Comparison of ENCODE assay signal across 21 cellular contexts in genomic region chr3:47565861-47566550, GRCh38. TPM values are rescaled to one million over a fixed set of nuclear protein-coding genes. Genes with fewer than 3 reads are reported as not detected.
DNase-seq lines count a peak whose midpoint lies in the region; ATAC-seq, FAIRE-seq and TF ChIP-seq lines count a peak whose summit lies in the region.
"Had no signal": no experiment of that assay in that cellular context is flagged by ENCODE, and none has a peak within 500 bp of the region (broad histone marks: within the 10 kb centered on the region; RNA-seq: fewer than 3 reads in every experiment).

No MANE protein-coding gene starts in this region.

- BruUV-seq in HepG2 (replicated peaks; lab: Mats Ljungman, UMichigan) (no TSS peak), A673 (replicated peaks; lab: Mats Ljungman, UMichigan) (no TSS peak)

- TF ChIP-seq CTCF in HepG2 (CRISPR knock-in tag; IDR thresholded peaks at IDR 0.05) (no peak), right lobe of liver (IDR thresholded peaks at IDR 0.05) (no peak), H9 (conservative IDR thresholded peaks at IDR 0.05) (0 out of 3 replicates have a peak, but pooled peaks have one; percentile 20), neural progenitor cell (IDR thresholded peaks at IDR 0.05) (no peak), A673 (conservative IDR thresholded peaks at IDR 0.05; ENCODE audit: low read depth, low read length) (no peak)

- 28% methylated on average over 14 of the region's 16 CpGs for WGBS in HepG2 (ENCODE audit: low lambda C conversion rate)
- WGBS in right lobe of liver (ENCODE audit: insufficient coverage, low coverage, low lambda C conversion rate, missing lambda C conversion rate): 58% methylated on average over 9 of the region's 16 CpGs
- no CpG with 5 or more reads among the region's 16 CpGs for WGBS in H9 (ENCODE audit: extremely low coverage, insufficient read length, low lambda C conversion rate)

- in situ Hi-C loops in HepG2 (cut with HindIII; ENCODE audit: extremely low pct_ligation_motif_present, low pct_unique_long_range_greater_than_20kb) (no loop called here), ACHN (cut with HindIII; ENCODE audit: low pct_ligation_motif_present, low pct_unique_long_range_greater_than_20kb, low sequenced_read_pairs) (no loop called here)

- TF ChIP-seq EP300 in HepG2 (IDR thresholded peaks at IDR 0.05; ENCODE audit: low read depth in 2 of 2, low read length in 2 of 2) (no peak), HepG2 (CRISPR knock-in tag; IDR thresholded peaks at IDR 0.05; ENCODE audit: borderline replicate concordance) (no peak)

- H2BK12ac ChIP-seq in H9 (ENCODE audit: insufficient read length, low read depth, low read length): no peak overlapping the region

- peaks cover under 1% of the 10 kb centered on the region for H3F3A ChIP-seq in neural progenitor cell (ENCODE audit: low read depth)

- H4K91ac ChIP-seq in H9 (ENCODE audit: insufficient read length, low read depth, low read length): no peak overlapping the region

- H2AFZ ChIP-seq in HepG2 (ENCODE audit: low read length) (no peak overlapping the region), H9 (ENCODE audit: low read length) (no peak overlapping the region), neural progenitor cell (replicated peaks) (no peak overlapping the region)

- no peak overlapping the region for H3K9ac ChIP-seq in HepG2 (ENCODE audit: insufficient read depth, low read depth, low read length)
- no peak overlapping the region for H3K9ac ChIP-seq in H9 (ENCODE audit: extremely low read depth, insufficient read length, low read length)
- no peak overlapping the region for H3K9ac ChIP-seq in neural progenitor cell

- no peak overlapping the region for H3T11ph ChIP-seq in H9 (ENCODE audit: low read length)

- H3K23me2 ChIP-seq in H9 (ENCODE audit: insufficient read length, low read depth, low read length, poor library complexity, severe bottlenecking): no peaks in the 10 kb centered on the region

- H3K23ac ChIP-seq in H9 (ENCODE audit: insufficient read length, low read depth, low read length): no peak overlapping the region

- H3K36me3 ChIP-seq in HepG2 (replicated peaks in 1 of 2; ENCODE audit: control insufficient read depth in 1 of 2, insufficient read depth in 2 of 2, low read length in 2 of 2) (no peaks in the 10 kb centered on the region), right lobe of liver (no peaks in the 10 kb centered on the region), neural progenitor cell (no peaks in the 10 kb centered on the region), A673 (ENCODE audit: insufficient read depth, low read length, poor library complexity, severe bottlenecking) (peaks cover 3% of the 10 kb centered on the region)

- H3K27ac Mint-ChIP-seq in H9 (no peak overlapping the region; a peak in 1 of 7 replicates), neural progenitor cell (peak overlapping the region; percentile 40)
- H3K27ac Mint-ChIP-seq: CD4-positive, alpha-beta T cell; IgD-negative memory B cell had no signal

- TF ChIP-seq POLR2A in HepG2 (IDR thresholded peaks at IDR 0.05; ENCODE audit: insufficient read depth in 1 of 2, low read depth in 2 of 2, low read length in 2 of 2) (no peak), right lobe of liver (IDR thresholded peaks at IDR 0.05) (no peak)

- H3K4me1 ChIP-seq in HepG2 (ENCODE audit: insufficient read depth, low read length) (no peaks in the 10 kb centered on the region), right lobe of liver (no peaks in the 10 kb centered on the region), H9 (ENCODE audit: insufficient read depth, low read length) (no peaks in the 10 kb centered on the region), neural progenitor cell (peaks cover 1% of the 10 kb centered on the region), A673 (ENCODE audit: insufficient read depth, low read length, poor library complexity, severe bottlenecking) (no peaks in the 10 kb centered on the region)
- H3K4me1 ChIP-seq: Caco-2 had no signal

- H3K9me3 ChIP-seq in HepG2 (ENCODE audit: low read length) (no peaks in the 10 kb centered on the region), right lobe of liver (no peaks in the 10 kb centered on the region), H9 (ENCODE audit: control insufficient read depth, low read depth, low read length) (no peaks in the 10 kb centered on the region), neural progenitor cell (ENCODE audit: low read depth) (no peaks in the 10 kb centered on the region), A673 (ENCODE audit: low read depth, low read length, poor library complexity, severe bottlenecking) (no peaks in the 10 kb centered on the region)
- H3K9me3 ChIP-seq: Caco-2 had no signal

- H3K4me2 ChIP-seq in HepG2 (ENCODE audit: low read depth, low read length) (no peak overlapping the region), H9 (ENCODE audit: insufficient read depth, insufficient read length, low read length) (no peak overlapping the region), neural progenitor cell (no peak overlapping the region)

- no peak overlapping the region for H3K14ac ChIP-seq in H9 (ENCODE audit: insufficient read depth, low read length)

- no peaks in the 10 kb centered on the region for H3K79me1 ChIP-seq in H9 (ENCODE audit: insufficient read depth, low read depth, low read length, poor library complexity, severe bottlenecking)

- H3K4me3 Mint-ChIP-seq in H9: no peak overlapping the region; a peak in 1 of 5 replicates
- H3K4me3 Mint-ChIP-seq in neural progenitor cell: no peak overlapping the region
- H3K4me3 Mint-ChIP-seq: CD4-positive, alpha-beta T cell; IgD-negative memory B cell had no signal

- no peak overlapping the region for H2AK5ac ChIP-seq in H9 (ENCODE audit: insufficient read length, low read length)

- TF ChIP-seq RAD21 in HepG2 (CRISPR knock-in tag; IDR thresholded peaks at IDR 0.05): no peak

- no peaks in the 10 kb centered on the region; the same call in 1 of the 2 replicates for H3K27me3 Mint-ChIP-seq in H9 (ENCODE audit: low read depth)
- peaks cover 3% of the 10 kb centered on the region for H3K27me3 Mint-ChIP-seq in neural progenitor cell (ENCODE audit: insufficient read depth, low read depth)
- H3K27me3 Mint-ChIP-seq: CD4-positive, alpha-beta T cell had no signal

- H2BK15ac ChIP-seq in H9 (ENCODE audit: low read depth, low read length): no peak overlapping the region

- H3K79me2 ChIP-seq in HepG2 (ENCODE audit: insufficient read depth, low read length) (no peaks in the 10 kb centered on the region), H9 (ENCODE audit: insufficient read depth, low read length) (no peaks in the 10 kb centered on the region), neural progenitor cell (ENCODE audit: low read depth) (no peaks in the 10 kb centered on the region)

- H3K9me3 Mint-ChIP-seq in H9 (no peaks in the 10 kb centered on the region), neural progenitor cell (no peaks in the 10 kb centered on the region)
- H3K9me3 Mint-ChIP-seq: CD4-positive, alpha-beta T cell had no signal

- H2BK20ac ChIP-seq in H9 (ENCODE audit: low read depth, low read length, poor library complexity, severe bottlenecking): no peak overlapping the region

- no peaks in the 10 kb centered on the region for H4K20me1 ChIP-seq in HepG2 (ENCODE audit: insufficient read depth, low read length)
- H4K20me1 ChIP-seq in H9 (ENCODE audit: control insufficient read depth, insufficient read depth, insufficient read length): no peaks in the 10 kb centered on the region
- no peaks in the 10 kb centered on the region for H4K20me1 ChIP-seq in neural progenitor cell (ENCODE audit: low read depth)

- CTCF ChIA-PET in HepG2 (lab: Yijun Ruan, JAX; ENCODE audit: low intra/inter-chr PET ratio, low total read pairs) (interaction anchor here (1.0 kb wide), 1 partner anchor 43 kb away, joined by 3 read pairs; no protein-coding TSS in a partner anchor), A673 (lab: Charles Lee) (no interaction called here)

- no peak overlapping the region for H2BK120ac ChIP-seq in H9 (ENCODE audit: low read depth, low read length, poor library complexity, severe bottlenecking)

- H3K18ac ChIP-seq in H9 (ENCODE audit: insufficient read length, low read depth, low read length): no peak overlapping the region

- H3K56ac ChIP-seq in H9 (ENCODE audit: insufficient read length, low read depth, low read length): no peak overlapping the region

- H3K27ac ChIP-seq in HepG2 (ENCODE audit: extremely low read length, insufficient read depth, low read length): no peak overlapping the region
- H3K27ac ChIP-seq in right lobe of liver: no peak overlapping the region
- no peak overlapping the region for H3K27ac ChIP-seq in H9 (ENCODE audit: insufficient read length, low read depth, low read length)
- H3K27ac ChIP-seq in neural progenitor cell: no peak overlapping the region
- H3K27ac ChIP-seq in A673 (ENCODE audit: low read depth, low read length, poor library complexity, severe bottlenecking): no peak overlapping the region
- H3K27ac ChIP-seq: C4-2B had no signal

- H4K8ac ChIP-seq in H9 (replicated peaks; ENCODE audit: insufficient read length, low read depth, low read length): no peak overlapping the region

- POLR2A ChIA-PET in HepG2 (lab: Yijun Ruan, JAX) (no interaction called here), A673 (lab: Charles Lee; ENCODE audit: low non-redundant PET) (no interaction called here)

- no peak overlapping the region for H4K5ac ChIP-seq in H9 (ENCODE audit: insufficient read length, low read depth, low read length)

- no peak overlapping the region for H2BK5ac ChIP-seq in H9 (ENCODE audit: insufficient read length, low read length)

- H3K4me1 Mint-ChIP-seq in H9 (peaks cover 0 to 3% of the 10 kb centered on the region in 2 experiments; a peak in 2 of 4 replicates), neural progenitor cell (peaks cover 25% of the 10 kb centered on the region)

- no peak overlapping the region for H3K4ac ChIP-seq in H9 (ENCODE audit: low read depth, low read length)

- intact Hi-C loops in HepG2 (cut with micrococcal nuclease; ENCODE audit: unreplicated experiment) (no loop called here), right lobe of liver (cut with DNase I) (no loop called here), A673 (cut with micrococcal nuclease; ENCODE audit: unreplicated experiment) (no loop called here)

- DNase-seq in HepG2 (ENCODE audit: low spot score) (no peak), right lobe of liver (no peak), H9 (no peak), neural progenitor cell (ENCODE audit: low spot score) (no peak), ACHN (no peak), A673 (ENCODE audit: low spot score) (no peak)
- DNase-seq: 8988T; AML-193; Caco-2; CD4-positive, alpha-beta T cell; DMS153; DMS79; GF-D8; Kasumi-1; KG1 had no signal

- ATAC-seq in HepG2 (peak; percentile 64), right lobe of liver (no peak), HG02970 (IDR thresholded peaks at IDR 0.05; ENCODE audit: low FRiP score, unreplicated experiment) (no peak)

- H3K4me3 ChIP-seq in HepG2 (replicated peaks in 1 of 3; ENCODE audit: insufficient read depth in 1 of 3, low read depth in 2 of 3, low read length in 3 of 3) (no peak overlapping the region), right lobe of liver (no peak overlapping the region), neural progenitor cell (no peak overlapping the region), A673 (ENCODE audit: low read depth, low read length, poor library complexity, severe bottlenecking) (no peak overlapping the region)

- H3K27me3 ChIP-seq in HepG2 (ENCODE audit: control insufficient read depth in 1 of 2, insufficient read depth in 2 of 2, low read length in 2 of 2) (peaks cover 0 to 5% of the 10 kb centered on the region in 2 experiments; a peak in 4 of 5 replicates), right lobe of liver (no peaks in the 10 kb centered on the region), H9 (ENCODE audit: insufficient read depth, low read length) (no peaks in the 10 kb centered on the region), neural progenitor cell (no peaks in the 10 kb centered on the region), A673 (replicated peaks; ENCODE audit: insufficient read depth, low read depth, low read length, poor library complexity) (no peaks in the 10 kb centered on the region)

- H3K36me3 Mint-ChIP-seq in H9 (ENCODE audit: insufficient read depth in 1 of 3, low read depth in 3 of 3): no peaks in the 10 kb centered on the region; a peak in 1 of 7 replicates
- H3K36me3 Mint-ChIP-seq in neural progenitor cell: peaks cover 39% of the 10 kb centered on the region
- H3K36me3 Mint-ChIP-seq: IgD-negative memory B cell had no signal

- FAIRE-seq in HepG2 (lab: Jason Lieb, UNC): no peak
- FAIRE-seq: GM19239, H54, HTR-8/SVneo had no signal

RNA-seq across cellular contexts. Expression of gene CSPG5, which starts 12.7 kb away (rescaled TPM):
- total RNA-seq in HepG2 (2016; rRNA removed; fragmentation: Illumina TruSeq; extraction: Trizol): 0.07 TPM in 1 of 2 replicates, not detected in the other
- not detected in 2 replicates for total RNA-seq in HepG2 (2016; cell fraction: cytosol; rRNA removed; fragmentation: Illumina TruSeq; extraction: Trizol; ENCODE audit: low read depth)
- total RNA-seq in HepG2 (2016; cell fraction: insoluble cytoplasmic fraction; rRNA removed; fragmentation: Illumina TruSeq; extraction: Trizol): 0.11 TPM in 1 of 2 replicates, not detected in the other
- not detected in 2 replicates for total RNA-seq in HepG2 (2016; cell fraction: membrane; rRNA removed; fragmentation: Illumina TruSeq; extraction: Trizol)
- 0.25 and 0.37 TPM in 2 replicates for total RNA-seq in HepG2 (2016; cell fraction: nucleus; rRNA removed; fragmentation: Illumina TruSeq; extraction: Trizol)
- 0.10 and 0.15 TPM in 2 replicates for polyA plus RNA-seq in HepG2 (2011; rRNA removed)
- 0.05 and 0.06 TPM in 2 replicates for polyA plus RNA-seq in HepG2 (2011; cell fraction: cytosol; rRNA removed)
- polyA plus RNA-seq in HepG2 (2011; cell fraction: nucleus; rRNA removed): 0.11 and 0.23 TPM in 2 replicates
- polyA plus RNA-seq in HepG2 (2012): 0.08 and 0.20 TPM in 2 replicates
- not detected in 2 replicates for polyA plus RNA-seq in HepG2 (2016; cell fraction: cytosol; fragmentation: Illumina TruSeq; extraction: Trizol; ENCODE audit: low read depth)
- not detected in 2 replicates for polyA plus RNA-seq in HepG2 (2016; cell fraction: insoluble cytoplasmic fraction; fragmentation: Illumina TruSeq; extraction: Trizol; ENCODE audit: low read depth)
- 0.11 TPM in 1 of 2 replicates, not detected in the other for polyA plus RNA-seq in HepG2 (2016; cell fraction: membrane; fragmentation: Illumina TruSeq; extraction: Trizol; ENCODE audit: low read depth)
- polyA plus RNA-seq in HepG2 (2016; cell fraction: nucleus; fragmentation: Illumina TruSeq; extraction: Trizol; ENCODE audit: insufficient read depth, low read depth): not detected in 2 replicates
- 0.08 and 0.75 TPM in 2 replicates for polyA minus RNA-seq in HepG2 (2011; rRNA and poly(A)+ RNA removed; ENCODE audit: low replicate concordance)
- not detected in 2 replicates for polyA minus RNA-seq in HepG2 (2011; cell fraction: cytosol; rRNA and poly(A)+ RNA removed)
- 0.90 and 1.2 TPM in 2 replicates for polyA minus RNA-seq in HepG2 (2011; cell fraction: nucleus; rRNA and poly(A)+ RNA removed)
- total RNA-seq in right lobe of liver: under 1 TPM in 5 of 6 experiments, not detected in 1; 0.18 to 0.39 (median 0.25) TPM
- total RNA-seq in H9 (2021): 5.4 and 5.7 TPM in 2 replicates
- total RNA-seq in neural progenitor cell (ENCODE audit: low replicate concordance): 1.7 and 4.6 TPM in 2 replicates
- 21.7 and 25.0 TPM in 2 replicates for total RNA-seq in A673 (2021)

RNA-seq across cellular contexts. Expression of gene ELP6, which starts 52.5 kb away (rescaled TPM):
- total RNA-seq in HepG2 (2016; rRNA removed; fragmentation: Illumina TruSeq; extraction: Trizol) (38.6 and 45.0 TPM in 2 replicates), right lobe of liver (10 to 100 TPM; 10.1 to 18.1 (median 13.9) TPM), H9 (2021) (51.2 and 53.9 TPM in 2 replicates), neural progenitor cell (ENCODE audit: low replicate concordance) (32.9 and 55.1 TPM in 2 replicates), A673 (2021) (46.2 and 53.5 TPM in 2 replicates)
- total RNA-seq in HepG2 (2016; cell fraction: cytosol; rRNA removed; fragmentation: Illumina TruSeq; extraction: Trizol; ENCODE audit: low read depth): 21.1 and 22.8 TPM in 2 replicates
- total RNA-seq in HepG2 (2016; cell fraction: insoluble cytoplasmic fraction; rRNA removed; fragmentation: Illumina TruSeq; extraction: Trizol): 40.9 and 43.5 TPM in 2 replicates
- 31.1 and 33.1 TPM in 2 replicates for total RNA-seq in HepG2 (2016; cell fraction: membrane; rRNA removed; fragmentation: Illumina TruSeq; extraction: Trizol)
- total RNA-seq in HepG2 (2016; cell fraction: nucleus; rRNA removed; fragmentation: Illumina TruSeq; extraction: Trizol): 35.1 and 40.6 TPM in 2 replicates
- polyA plus RNA-seq in HepG2 (2011; rRNA removed): 43.6 and 49.3 TPM in 2 replicates
- 48.6 and 55.2 TPM in 2 replicates for polyA plus RNA-seq in HepG2 (2011; cell fraction: cytosol; rRNA removed)
- 27.3 and 28.8 TPM in 2 replicates for polyA plus RNA-seq in HepG2 (2011; cell fraction: nucleus; rRNA removed)
- polyA plus RNA-seq in HepG2 (2012): 15.1 and 17.2 TPM in 2 replicates
- 15.9 and 19.1 TPM in 2 replicates for polyA plus RNA-seq in HepG2 (2016; cell fraction: cytosol; fragmentation: Illumina TruSeq; extraction: Trizol; ENCODE audit: low read depth)
- polyA plus RNA-seq in HepG2 (2016; cell fraction: insoluble cytoplasmic fraction; fragmentation: Illumina TruSeq; extraction: Trizol; ENCODE audit: low read depth): 46.8 and 48.4 TPM in 2 replicates
- 23.9 and 24.2 TPM in 2 replicates for polyA plus RNA-seq in HepG2 (2016; cell fraction: membrane; fragmentation: Illumina TruSeq; extraction: Trizol; ENCODE audit: low read depth)
- polyA plus RNA-seq in HepG2 (2016; cell fraction: nucleus; fragmentation: Illumina TruSeq; extraction: Trizol; ENCODE audit: insufficient read depth, low read depth): 63.6 and 69.2 TPM in 2 replicates
- 60.8 and 110 TPM in 2 replicates for polyA minus RNA-seq in HepG2 (2011; rRNA and poly(A)+ RNA removed; ENCODE audit: low replicate concordance)
- polyA minus RNA-seq in HepG2 (2011; cell fraction: cytosol; rRNA and poly(A)+ RNA removed): 12.7 and 18.2 TPM in 2 replicates
- 49.6 and 56.1 TPM in 2 replicates for polyA minus RNA-seq in HepG2 (2011; cell fraction: nucleus; rRNA and poly(A)+ RNA removed)
